26 cellular contexts compared by ENCODE assay signal in genomic region chr10:49070701-49071100, GRCh38. TPM values are rescaled to one million over a fixed set of nuclear protein-coding genes. Genes with fewer than 3 reads are reported as not detected.
"Had no signal": no experiment of that assay in that cellular context is flagged by ENCODE, and none has a peak within 500 bp of the region (broad histone marks: within the 10 kb centered on the region; RNA-seq: fewer than 3 reads in every experiment).

No MANE protein-coding gene starts in this region.

- H3K4me3 ChIP-seq: breast epithelium, coronary artery, pancreas, psoas muscle, smooth muscle cell, suprapubic skin, transverse colon, uterus had no signal

- H3K4me3 Mint-ChIP-seq: activated B cell treated with CpG ODN at 0.5 μM for 24 hours; activated CD4-positive, alpha-beta T cell treated with anti-CD3 and anti-CD28 coated beads for 36 hours; activated naive CD8-positive, alpha-beta T cell; activated T-cell treated with anti-CD3 and anti-CD28 coated beads, Interleukin-2, amount 50 U/mL, for 4 hours; memory B cell; natural killer cell treated with Interleukin-12 subunit alpha and Interleukin-12 subunit beta and Interleukin-15 and Interleukin-18, amount 100 ng/mL, for 72 hours had no signal

- H3K36me3 ChIP-seq: breast epithelium, neutrophil, pancreas, suprapubic skin, transverse colon, uterus had no signal

- H3K9me3 ChIP-seq: breast epithelium, neutrophil, pancreas, psoas muscle, suprapubic skin, transverse colon, uterus had no signal

- H3K36me3 Mint-ChIP-seq: activated naive CD8-positive, alpha-beta T cell; memory B cell; natural killer cell treated with Interleukin-12 subunit alpha and Interleukin-12 subunit beta and Interleukin-15 and Interleukin-18, amount 100 ng/mL, for 72 hours had no signal

- H3K9me3 Mint-ChIP-seq: activated B cell treated with CpG ODN at 0.5 μM for 24 hours; activated T-cell treated with anti-CD3 and anti-CD28 coated beads, Interleukin-2, amount 50 U/mL, for 4 hours; memory B cell; natural killer cell treated with Interleukin-12 subunit alpha and Interleukin-12 subunit beta and Interleukin-15 and Interleukin-18, amount 100 ng/mL, for 72 hours had no signal

- H3K4me1 Mint-ChIP-seq: activated B cell treated with CpG ODN at 0.5 μM for 24 hours; activated CD4-positive, alpha-beta T cell treated with anti-CD3 and anti-CD28 coated beads for 36 hours; memory B cell had no signal

- H3K4me1 ChIP-seq: breast epithelium, foreskin keratinocyte, pancreas, psoas muscle, transverse colon, uterus had no signal

- H3K4me2 ChIP-seq: smooth muscle cell had no signal

- H3K27me3 ChIP-seq: breast epithelium, foreskin keratinocyte, neutrophil, pancreas, suprapubic skin, transverse colon, uterus had no signal

- H3K27me3 Mint-ChIP-seq: activated CD4-positive, alpha-beta T cell treated with anti-CD3 and anti-CD28 coated beads for 36 hours; natural killer cell treated with Interleukin-12 subunit alpha and Interleukin-12 subunit beta and Interleukin-15 and Interleukin-18, amount 100 ng/mL, for 72 hours had no signal

- H3K27ac Mint-ChIP-seq: activated B cell treated with CpG ODN at 0.5 μM for 24 hours; activated CD4-positive, alpha-beta T cell treated with anti-CD3 and anti-CD28 coated beads for 36 hours; activated naive CD8-positive, alpha-beta T cell; activated T-helper 2 cell treated with anti-CD3 and anti-CD28 coated beads, Interferon-gamma antibody, Interleukin-2, Interleukin-4, amounts not matched to agents 10 μg/mL and 5 μg/mL and 100 μg/mL, durations not matched to agents 14 hours and 24 hours and 36 hours; memory B cell; natural killer cell treated with Interleukin-12 subunit alpha and Interleukin-12 subunit beta and Interleukin-15 and Interleukin-18, amount 100 ng/mL, for 72 hours had no signal

- ATAC-seq: activated CD4-positive, alpha-beta T cell treated with anti-CD3 and anti-CD28 coated beads for 36 hours; activated T-cell treated with anti-CD3 and anti-CD28 coated beads, Interleukin-2, amount 50 U/mL, for 4 hours; natural killer cell treated with Interleukin-12 subunit alpha and Interleukin-12 subunit beta and Interleukin-15 and Interleukin-18, amount 100 ng/mL, for 72 hours; psoas muscle had no signal

- H3K27ac ChIP-seq: coronary artery, foreskin keratinocyte, neutrophil, pancreas, psoas muscle, suprapubic skin, transverse colon, uterus had no signal

- DNase-seq: activated B cell treated with CpG ODN at 0.5 μM for 24 hours; activated CD4-positive, alpha-beta T cell treated with anti-CD3 and anti-CD28 coated beads for 36 hours; activated CD4-positive, alpha-beta T cell treated with anti-CD3 and anti-CD28 coated beads, Interleukin-2, amount 50 U/mL, for 4 hours; activated CD8-positive, alpha-beta memory T cell treated with anti-CD3 and anti-CD28 coated beads, Interleukin-2, amount 50 U/mL, for 48 hours; activated naive CD4-positive, alpha-beta T cell; activated T-cell treated with anti-CD3 and anti-CD28 coated beads, Interleukin-2, amount 50 U/mL, for 4 hours; hippocampal formation; psoas muscle; right cardiac atrium; stimulated activated CD4-positive, alpha-beta T cell treated with anti-CD3 and anti-CD28 coated beads, Interleukin-4, amount 100 ng/mL, for 1 hour; stimulated activated naive CD4-positive, alpha-beta T cell treated with Interleukin-2 at 50 U/mL for 16 hours; T-helper 1 cell; T-helper 9 cell; transverse colon; uterus had no signal

RNA-seq across cellular contexts. Expression of gene VSTM4, which starts 44.6 kb away (rescaled TPM):
- total RNA-seq: activated B cell treated with CpG ODN at 0.5 μM for 24 hours, foreskin keratinocyte had no signal
- polyA plus RNA-seq: foreskin keratinocyte had no signal
